ENCODE assay signal across 21 cellular contexts in genomic region chr1:212952596-212952995, GRCh38. TPM values are rescaled to one million over a fixed set of nuclear protein-coding genes. Genes with fewer than 3 reads are reported as not detected.
DNase-seq lines count a peak whose midpoint lies in the region; ATAC-seq and TF ChIP-seq lines count a peak whose summit lies in the region.
"Had no signal": no experiment of that assay in that cellular context is flagged by ENCODE, and none has a peak within 500 bp of the region (broad histone marks: within the 10 kb centered on the region; RNA-seq: fewer than 3 reads in every experiment).

No MANE protein-coding gene starts in this region.

- no peaks in the 10 kb centered on the region for H3K9me2 ChIP-seq in hepatocyte (replicated peaks; ENCODE audit: insufficient read depth)

- no peaks in the 10 kb centered on the region for H3K9me3 Mint-ChIP-seq in T-cell

- POLR2A ChIA-PET in T-cell (lab: Charles Lee) = no interaction called here

- H4K20me1 ChIP-seq in hepatocyte (ENCODE audit: insufficient read depth, poor library complexity, severe bottlenecking) = no peaks in the 10 kb centered on the region

- 82% methylated on average over 9 of the region's 9 CpGs for WGBS in hepatocyte (ENCODE audit: low lambda C conversion rate, missing lambda C conversion rate)

- H3K4me2 ChIP-seq in hepatocyte = peak overlapping the region; percentile 99
- H3K4me2 ChIP-seq: KMS-11 had no signal

- CTCF ChIA-PET in T-cell (lab: Charles Lee) = interaction anchor here in 1 of 2 donors (1.1 kb wide), 1 partner anchor 15 kb away, joined by 3 read pairs; no protein-coding TSS in a partner anchor

- H2AFZ ChIP-seq in hepatocyte = no peak overlapping the region

- H3K36me3 ChIP-seq in hepatocyte (replicated peaks; ENCODE audit: insufficient read depth, low read depth) = no peaks in the 10 kb centered on the region
- H3K36me3 ChIP-seq: neutrophil, tibial artery had no signal

- peaks cover 35 to 58% of the 10 kb centered on the region in 2 donors for H3K27me3 Mint-ChIP-seq in T-cell

- no peaks in the 10 kb centered on the region for H3K36me3 Mint-ChIP-seq in T-cell
- H3K36me3 Mint-ChIP-seq: activated naive CD8-positive, alpha-beta T cell treated with anti-CD3 and anti-CD28 coated beads for 36 hours; CD4-positive, CD25-positive, alpha-beta regulatory T cell had no signal

- DNase-seq in NCI-H82 (lab: John Stamatoyannopoulos, UW) (peak; percentile 24), NCI-H82 treated with DMSO at 0.1 percent for 48 hours (lab: John Stamatoyannopoulos, UW; ENCODE audit: unreplicated experiment) (no peak), T-cell (no peak), hepatocyte (ENCODE audit: low spot score) (no peak), skeletal muscle cell (ENCODE audit: low read depth) (no peak), LoVo (ENCODE audit: low spot score) (no peak)
- no peak for DNase-seq in activated CD4-positive, CD25-positive, alpha-beta regulatory T cell (lab: John Stamatoyannopoulos, UW)
- DNase-seq: 8988T; activated CD4-positive, alpha-beta T cell treated with anti-CD3 and anti-CD28 coated beads, Interleukin-2, amount 50 U/mL, for 1 hour; activated naive CD8-positive, alpha-beta T cell treated with anti-CD3 and anti-CD28 coated beads for 36 hours; activated T-cell treated with anti-CD3 and anti-CD28 coated beads for 4 hours; CD4-positive, CD25-positive, alpha-beta regulatory T cell; foreskin melanocyte; NCI-H1417 treated with DMSO at 0.1 percent for 48 hours; Right ventricle myocardium superior; T-helper 9 cell; tibial artery had no signal

- no peak overlapping the region for H3K27ac ChIP-seq in hepatocyte
- H3K27ac ChIP-seq: KMS-11, neutrophil, tibial artery had no signal

- H3K4me1 Mint-ChIP-seq in T-cell = peaks cover 4 to 21% (median 13%) of the 10 kb centered on the region in 3 donors

- H3K9me3 ChIP-seq in hepatocyte (ENCODE audit: low read depth) = no peaks in the 10 kb centered on the region
- H3K9me3 ChIP-seq: neutrophil, tibial artery had no signal

- H3K4me3 Mint-ChIP-seq in T-cell = peak overlapping the region in 2 of 3 donors; percentile 62 to 80
- H3K4me3 Mint-ChIP-seq: activated naive CD8-positive, alpha-beta T cell treated with anti-CD3 and anti-CD28 coated beads for 36 hours had no signal

- ATAC-seq in T-cell (replicated peaks in 1 of 4) = no peak
- no peak for ATAC-seq in GM19467 (IDR thresholded peaks at IDR 0.05; ENCODE audit: unreplicated experiment)
- ATAC-seq: sciatic nerve had no signal

- H3K27me3 ChIP-seq in hepatocyte = peaks cover 10% of the 10 kb centered on the region

- no peaks in the 10 kb centered on the region for H3K4me1 ChIP-seq in hepatocyte (ENCODE audit: insufficient read depth)

- H3K4me3 ChIP-seq in hepatocyte (no peak overlapping the region), skeletal muscle cell (ENCODE audit: low read depth, low read length) (peak overlapping the region; percentile 70)
- H3K4me3 ChIP-seq: tibial artery had no signal

- H3K27ac Mint-ChIP-seq in T-cell = no peak overlapping the region
- H3K27ac Mint-ChIP-seq: activated naive CD8-positive, alpha-beta T cell treated with anti-CD3 and anti-CD28 coated beads for 36 hours; CD4-positive, CD25-positive, alpha-beta regulatory T cell had no signal

- no peaks in the 10 kb centered on the region for H3K79me2 ChIP-seq in hepatocyte

- TF ChIP-seq CTCF in hepatocyte (IDR thresholded peaks at IDR 0.05; ENCODE audit: poor library complexity) = no peak

RNA-seq across cellular contexts. Expression of gene VASH2, which starts 2.3 kb away (rescaled TPM):
- total RNA-seq in T-cell = under 1 TPM in 4 of 5 donors, not detected in 1; 0.47 to 0.85 (median 0.53) TPM
- total RNA-seq in hepatocyte = 3.6 and 4.5 TPM in 2 replicates
- polyA plus RNA-seq in hepatocyte = 0.96 and 3.0 TPM in 2 replicates
